Comparison of ENCODE assay signal across 26 cellular contexts in the genomic region with DNA sequence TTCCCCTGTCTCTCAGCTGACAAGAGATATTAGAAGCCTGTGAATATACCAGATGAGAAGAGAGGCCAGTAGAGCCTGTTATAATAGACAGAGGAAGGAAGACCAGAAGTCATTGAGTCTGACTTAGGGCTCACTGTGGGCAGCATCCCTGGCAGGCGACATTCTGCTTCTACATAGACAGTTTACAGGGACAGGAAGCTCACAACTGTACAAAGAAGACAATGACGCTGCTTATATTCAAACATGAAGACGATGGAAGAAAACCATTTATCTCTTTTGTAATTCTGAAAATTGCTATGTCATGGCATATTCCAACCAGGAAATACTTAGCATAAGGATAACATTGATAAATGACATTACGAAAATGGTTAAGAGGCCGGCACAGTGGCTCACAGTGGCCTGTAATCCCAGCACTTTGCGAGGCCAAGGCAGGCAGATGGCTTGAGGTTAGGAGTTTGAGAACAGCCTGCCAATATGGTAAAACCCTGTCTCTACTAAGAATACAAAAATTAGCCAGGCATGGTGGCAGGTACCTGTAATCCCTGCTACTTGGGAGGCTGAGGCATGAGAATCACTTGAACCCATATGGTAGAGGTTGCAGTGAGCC.
"Had no signal": no experiment of that assay in that cellular context is flagged by ENCODE, and none has a peak within 500 bp of the region (broad histone marks: within the 10 kb centered on the region; RNA-seq: fewer than 3 reads in every experiment).

No MANE protein-coding gene starts in this region.

- H2AFZ ChIP-seq: PC-9 had no signal

- H3K27ac ChIP-seq: adrenal gland, breast epithelium, PC-9, WERI-Rb-1 had no signal

- H3K9me3 ChIP-seq: adrenal gland, breast epithelium, MG63 had no signal

- H3K4me1 Mint-ChIP-seq: activated naive CD8-positive, alpha-beta T cell treated with anti-CD3 and anti-CD28 coated beads, Interleukin-2, amount 10 ng/mL, durations not matched to agents 7 days and 5 days had no signal

- H3K27ac Mint-ChIP-seq: activated CD8-positive, alpha-beta T cell treated with anti-CD3 and anti-CD28 coated beads, Interleukin-2, amount 10 ng/mL, durations not matched to agents 7 days and 5 days; activated naive CD8-positive, alpha-beta T cell treated with anti-CD3 and anti-CD28 coated beads, Interleukin-2, amount 10 ng/mL, durations not matched to agents 7 days and 5 days; T-helper 1 cell treated with Interleukin-12 subunit alpha and Interleukin-12 subunit beta and Interleukin-4 antibody, amounts not matched to agents 30 μg/mL and 1 μg/mL, for 36 hours had no signal

- H3K27me3 ChIP-seq: adrenal gland, breast epithelium, MG63 had no signal

- DNase-seq: activated CD4-positive, alpha-beta T cell treated with anti-CD3 and anti-CD28 coated beads for 4 hours; activated CD8-positive, alpha-beta memory T cell treated with anti-CD3 and anti-CD28 coated beads, Interleukin-2, amount 50 U/mL, for 48 hours; activated CD8-positive, alpha-beta T cell treated with anti-CD3 and anti-CD28 coated beads, Interleukin-2, amount 10 ng/mL, durations not matched to agents 7 days and 5 days; activated naive CD4-positive, alpha-beta T cell treated with anti-CD3 and anti-CD28 coated beads, Interleukin-2, amount 50 U/mL, for 16 hours; activated naive CD8-positive, alpha-beta T cell treated with anti-CD3 and anti-CD28 coated beads, Interleukin-2, amount 10 ng/mL, durations not matched to agents 7 days and 5 days; activated T-cell treated with anti-CD3 and anti-CD28 coated beads, Interleukin-2, amount 50 U/mL, for 1 hour; adrenal gland; anterior cingulate cortex; central memory CD4-positive, alpha-beta T cell; MG63; MV-4-11; NCI-H1092 treated with DMSO at 0.1 percent for 48 hours; NCI-H1417 treated with DMSO at 0.1 percent for 48 hours; NCI-H1694; NCI-H2029; NCI-H2107; NCI-H2171 treated with DMSO at 0.1 percent for 48 hours; NCI-H226; NCI-H526; NCI-H82; PC-9; SHP77 treated with DMSO at 0.1 percent for 48 hours; WERI-Rb-1 had no signal

- H3K27me3 Mint-ChIP-seq: activated naive CD8-positive, alpha-beta T cell treated with anti-CD3 and anti-CD28 coated beads, Interleukin-2, amount 10 ng/mL, durations not matched to agents 7 days and 5 days had no signal

- H3K36me3 ChIP-seq: adrenal gland, breast epithelium, MG63, WERI-Rb-1 had no signal

- ATAC-seq: activated CD4-positive, CD25-positive, alpha-beta regulatory T cell treated with anti-CD3 and anti-CD28 coated beads, Interleukin-2, amount 50 U/mL, for 24 hours; activated CD8-positive, alpha-beta T cell treated with anti-CD3 and anti-CD28 coated beads, Interleukin-2, amount 10 ng/mL, durations not matched to agents 7 days and 5 days had no signal

- H3K4me1 ChIP-seq: adrenal gland, breast epithelium had no signal

- H3K4me3 ChIP-seq: adrenal gland, breast epithelium, MG63, PC-9 had no signal

- H3K4me2 ChIP-seq: PC-9 had no signal

- H3K4me3 Mint-ChIP-seq: activated CD8-positive, alpha-beta T cell treated with anti-CD3 and anti-CD28 coated beads, Interleukin-2, amount 10 ng/mL, durations not matched to agents 7 days and 5 days; activated naive CD8-positive, alpha-beta T cell treated with anti-CD3 and anti-CD28 coated beads, Interleukin-2, amount 10 ng/mL, durations not matched to agents 7 days and 5 days; T-helper 1 cell treated with Interleukin-12 subunit alpha and Interleukin-12 subunit beta and Interleukin-4 antibody, amounts not matched to agents 30 μg/mL and 1 μg/mL, for 36 hours had no signal

- H3K9me3 Mint-ChIP-seq: T-helper 1 cell treated with Interleukin-12 subunit alpha and Interleukin-12 subunit beta and Interleukin-4 antibody, amounts not matched to agents 30 μg/mL and 1 μg/mL, for 36 hours had no signal
